In genomic region chr17:20197527-20197926, GRCh38 we compare ENCODE assay signal across 27 cellular contexts.
"Had no signal": no experiment of that assay in that cellular context is flagged by ENCODE, and none has a peak within 500 bp of the region (broad histone marks: within the 10 kb centered on the region; RNA-seq: fewer than 3 reads in every experiment).

No MANE protein-coding gene starts in this region.

- H3K4me1 Mint-ChIP-seq: central memory CD8-positive, alpha-beta T cell; memory B cell; stimulated activated effector memory CD8-positive, alpha-beta T cell treated with anti-CD3 and anti-CD28 coated beads, Interleukin-12 subunit alpha, Interleukin-12 subunit beta, amount 100 ng/mL, for 72 hours had no signal

- H3K9me3 ChIP-seq: gastroesophageal sphincter, suprapubic skin, thyroid gland had no signal

- FAIRE-seq: kidney had no signal

- ATAC-seq: esophagus mucosa; foreskin keratinocyte; gastroesophageal sphincter; heart left ventricle; left lobe of liver; natural killer cell; sciatic nerve; stimulated activated effector memory CD8-positive, alpha-beta T cell treated with anti-CD3 and anti-CD28 coated beads, Interleukin-12 subunit alpha, Interleukin-12 subunit beta, amount 100 ng/mL, for 72 hours had no signal

- DNase-seq: effector CD4-positive, alpha-beta T cell; foreskin keratinocyte; heart left ventricle; kidney; natural killer cell; occipital lobe; stimulated activated CD4-positive, alpha-beta T cell treated with anti-CD3 and anti-CD28 coated beads, Interleukin-2, amount 100 ng/mL, for 24 hours; stimulated activated CD4-positive, alpha-beta T cell treated with anti-CD3 and anti-CD28 coated beads, Interleukin-4, amount 100 ng/mL, for 24 hours; stimulated activated naive CD4-positive, alpha-beta T cell treated with Interleukin-2 at 50 U/mL for 16 hours; thyroid gland had no signal

- H3K9ac ChIP-seq: parathyroid adenoma had no signal

- H3K36me3 Mint-ChIP-seq: natural killer cell; stimulated activated effector memory CD8-positive, alpha-beta T cell treated with anti-CD3 and anti-CD28 coated beads, Interleukin-12 subunit alpha, Interleukin-12 subunit beta, amount 100 ng/mL, for 72 hours had no signal

- H3K27me3 Mint-ChIP-seq: central memory CD8-positive, alpha-beta T cell; memory B cell; progenitor cell of endocrine pancreas; type B pancreatic cell had no signal

- H3K36me3 ChIP-seq: gastroesophageal sphincter, heart left ventricle, right atrium auricular region, suprapubic skin, thyroid gland had no signal

- H3K4me3 ChIP-seq: coronary artery, gastroesophageal sphincter, heart left ventricle, hepatocyte, lung, right atrium auricular region, smooth muscle cell, suprapubic skin, thyroid gland had no signal

- H3K4me1 ChIP-seq: gastroesophageal sphincter, parathyroid adenoma, right atrium auricular region, suprapubic skin, thyroid gland had no signal

- H3K27ac ChIP-seq: coronary artery, epithelial cell of prostate, foreskin keratinocyte, gastroesophageal sphincter, heart left ventricle, hepatocyte, parathyroid adenoma, right atrium auricular region, suprapubic skin, thyroid gland had no signal

- H3K9me3 Mint-ChIP-seq: central memory CD8-positive, alpha-beta T cell; stimulated activated effector memory CD8-positive, alpha-beta T cell treated with anti-CD3 and anti-CD28 coated beads, Interleukin-12 subunit alpha, Interleukin-12 subunit beta, amount 100 ng/mL, for 72 hours had no signal

- H3K27me3 ChIP-seq: foreskin keratinocyte, gastroesophageal sphincter, heart left ventricle, hepatocyte, right atrium auricular region, suprapubic skin, thyroid gland had no signal

- H3K4me3 Mint-ChIP-seq: central memory CD8-positive, alpha-beta T cell; memory B cell; natural killer cell; stimulated activated effector memory CD8-positive, alpha-beta T cell treated with anti-CD3 and anti-CD28 coated beads, Interleukin-12 subunit alpha, Interleukin-12 subunit beta, amount 100 ng/mL, for 72 hours; type B pancreatic cell had no signal

- H3K27ac Mint-ChIP-seq: memory B cell; natural killer cell; progenitor cell of endocrine pancreas; stimulated activated effector memory CD8-positive, alpha-beta T cell treated with anti-CD3 and anti-CD28 coated beads, Interleukin-12 subunit alpha, Interleukin-12 subunit beta, amount 100 ng/mL, for 72 hours; type B pancreatic cell had no signal
